ENCODE assay signal across 27 cellular contexts in genomic region chr15:57069423-57069822, GRCh38.
"Had no signal": no experiment of that assay in that cellular context is flagged by ENCODE, and none has a peak within 500 bp of the region (broad histone marks: within the 10 kb centered on the region; RNA-seq: fewer than 3 reads in every experiment).

No MANE protein-coding gene starts in this region.

- H3K4me3 ChIP-seq: gastroesophageal sphincter, heart left ventricle, hepatocyte, lung, neural progenitor cell, psoas muscle, sigmoid colon, stomach, thyroid gland, vagina had no signal

- H3K9me3 ChIP-seq: gastroesophageal sphincter, heart left ventricle, psoas muscle, sigmoid colon, stomach, thyroid gland, vagina had no signal

- ATAC-seq: esophagus mucosa; foreskin keratinocyte; gastroesophageal sphincter; heart left ventricle; left lobe of liver; naive thymus-derived CD4-positive, alpha-beta T cell; psoas muscle; right cardiac atrium; stimulated activated effector memory CD8-positive, alpha-beta T cell treated with anti-CD3 and anti-CD28 coated beads, Interleukin-12 subunit alpha, Interleukin-12 subunit beta, amount 100 ng/mL, for 72 hours had no signal

- H3K27ac ChIP-seq: epithelial cell of prostate, foreskin keratinocyte, gastroesophageal sphincter, heart left ventricle, hepatocyte, neural progenitor cell, psoas muscle, sigmoid colon, stomach, thyroid gland, vagina had no signal

- H2AFZ ChIP-seq: hepatocyte, neural progenitor cell had no signal

- H3K9ac ChIP-seq: neural progenitor cell had no signal

- H3K4me3 Mint-ChIP-seq: endodermal cell; mesothelial cell of epicardium; naive thymus-derived CD4-positive, alpha-beta T cell; nephron; neural progenitor cell; stimulated activated effector memory CD8-positive, alpha-beta T cell treated with anti-CD3 and anti-CD28 coated beads, Interleukin-12 subunit alpha, Interleukin-12 subunit beta, amount 100 ng/mL, for 72 hours had no signal

- H3K27me3 ChIP-seq: foreskin keratinocyte, gastroesophageal sphincter, heart left ventricle, hepatocyte, neural progenitor cell, sigmoid colon, stomach, thyroid gland, vagina had no signal

- H3K36me3 ChIP-seq: heart left ventricle, neural progenitor cell, sigmoid colon, stomach, thyroid gland, vagina had no signal

- DNase-seq: effector CD8-positive, alpha-beta T cell; endodermal cell; foreskin keratinocyte; heart left ventricle; kidney; mesenchymal stem cell; naive thymus-derived CD4-positive, alpha-beta T cell; psoas muscle; right cardiac atrium; sigmoid colon; stimulated activated CD4-positive, alpha-beta T cell treated with anti-CD3 and anti-CD28 coated beads, Interleukin-2, amount 100 ng/mL, for 24 hours; stimulated activated CD4-positive, alpha-beta T cell treated with anti-CD3 and anti-CD28 coated beads, Interleukin-4, amount 100 ng/mL, for 24 hours; stimulated activated naive CD4-positive, alpha-beta T cell treated with Interleukin-2 at 50 U/mL for 16 hours; stomach; thyroid gland; trophoblast cell had no signal

- H3K9me3 Mint-ChIP-seq: endodermal cell; mesothelial cell of epicardium; naive thymus-derived CD4-positive, alpha-beta T cell; nephron; neural progenitor cell; stimulated activated effector memory CD8-positive, alpha-beta T cell treated with anti-CD3 and anti-CD28 coated beads, Interleukin-12 subunit alpha, Interleukin-12 subunit beta, amount 100 ng/mL, for 72 hours had no signal

- FAIRE-seq: kidney had no signal

- H3K4me2 ChIP-seq: hepatocyte, neural progenitor cell had no signal

- H3K27me3 Mint-ChIP-seq: naive thymus-derived CD4-positive, alpha-beta T cell had no signal

- H3K27ac Mint-ChIP-seq: endodermal cell; mesothelial cell of epicardium; naive thymus-derived CD4-positive, alpha-beta T cell; nephron; neural progenitor cell; stimulated activated effector memory CD8-positive, alpha-beta T cell treated with anti-CD3 and anti-CD28 coated beads, Interleukin-12 subunit alpha, Interleukin-12 subunit beta, amount 100 ng/mL, for 72 hours had no signal
